ENCODE assay signal across 7 cellular contexts in genomic region chr10:18223898-18224297, GRCh38.
"Had no signal": no experiment of that assay in that cellular context is flagged by ENCODE, and none has a peak within 500 bp of the region (broad histone marks: within the 10 kb centered on the region; RNA-seq: fewer than 3 reads in every experiment).

No MANE protein-coding gene starts in this region.

- H3K4me3 ChIP-seq: GM23248, HAP-1, K562 had no signal

- H3K27ac Mint-ChIP-seq: HFFc6 had no signal

- DNase-seq: GM23248, GOT3, H7, HFFc6, IMR-90 had no signal

- H3K9me3 Mint-ChIP-seq: HFFc6 had no signal

- H3K9ac ChIP-seq: GM23248 had no signal

- H3K4me3 Mint-ChIP-seq: HFFc6 had no signal

- H3K27ac ChIP-seq: GM23248 had no signal

- H3K9me3 ChIP-seq: HAP-1 had no signal

- H3K36me3 ChIP-seq: HAP-1 had no signal
